ENCODE assay signal across 8 cellular contexts in the genomic region with DNA sequence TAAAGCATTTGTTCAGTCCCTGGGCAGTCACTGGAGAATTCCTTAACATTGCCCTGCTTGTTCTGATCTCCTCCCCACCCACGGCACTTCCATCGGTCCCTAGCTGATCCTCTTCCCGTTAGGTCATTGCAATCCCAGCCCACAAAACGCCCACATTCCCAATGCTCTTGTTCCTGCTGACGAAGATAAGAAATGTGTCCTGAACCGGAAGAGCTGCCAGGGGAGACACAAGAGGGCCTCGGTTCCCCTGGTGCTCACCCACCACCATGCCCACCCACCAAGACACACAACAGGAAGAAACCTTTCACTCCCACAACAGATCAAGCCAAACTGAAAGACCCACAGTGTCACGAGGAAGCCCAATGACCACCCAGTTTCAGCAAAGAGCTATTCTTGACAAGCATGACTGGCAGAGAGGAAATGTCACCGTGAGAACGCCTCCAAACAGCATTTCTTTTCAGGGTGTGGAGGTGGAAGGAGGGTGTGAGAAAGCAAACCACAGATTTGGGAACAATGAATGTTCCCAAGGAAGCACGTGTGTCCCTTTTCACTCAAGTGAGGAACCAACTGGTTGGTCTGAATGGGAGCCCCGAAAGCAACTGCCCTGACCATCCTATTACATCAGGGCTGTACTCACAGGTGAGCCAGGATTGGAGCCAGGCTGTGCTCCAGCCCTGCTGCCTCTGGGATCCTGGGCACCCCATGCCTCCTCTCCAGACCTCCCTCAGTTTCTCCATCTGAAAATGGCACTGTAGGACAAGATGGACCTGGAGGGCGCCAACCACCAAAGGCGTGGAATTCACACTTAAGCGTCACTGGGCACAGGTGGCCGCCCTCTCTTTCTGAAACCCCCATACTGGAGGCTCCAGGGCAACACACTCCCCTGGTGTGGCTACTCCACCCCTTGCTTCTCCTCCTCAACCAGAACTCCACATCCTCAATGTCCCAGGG.
DNase-seq lines count a peak whose midpoint lies in the region; ATAC-seq and TF ChIP-seq lines count a peak whose summit lies in the region.

No MANE protein-coding gene starts in this region.

- H4K8ac ChIP-seq in trophoblast cell (ENCODE audit: low read depth, low read length): no peak overlapping the region

- no peak overlapping the region for H3K4ac ChIP-seq in trophoblast cell (ENCODE audit: low read depth, low read length)

- TF ChIP-seq CTCF in activated CD8-positive, alpha-beta T cell treated with anti-CD3 and anti-CD28 coated beads for 36 hours (IDR thresholded peaks at IDR 0.05): no peak
- no peak for TF ChIP-seq CTCF in left ventricle myocardium inferior (IDR thresholded peaks at IDR 0.05; ENCODE audit: borderline replicate concordance)

- H3K27ac ChIP-seq in GM23248: peak overlapping the region; percentile 52
- peak overlapping the region; percentile 79 for H3K27ac ChIP-seq in left ventricle myocardium inferior (replicated peaks)
- H3K27ac ChIP-seq in temporal lobe (ENCODE audit: low read depth, low read length): peak overlapping the region; percentile 17
- no peak overlapping the region for H3K27ac ChIP-seq in trophoblast cell (ENCODE audit: low read depth, low read length)

- in situ Hi-C loops in Caki2 (cut with HindIII; ENCODE audit: low pct_unique_long_range_greater_than_20kb, low sequenced_read_pairs): no loop called here
- in situ Hi-C loops in GM23248 (cut with MboI): no loop called here

- peaks cover 38% of the 10 kb centered on the region for H3K36me3 Mint-ChIP-seq in activated CD8-positive, alpha-beta T cell treated with anti-CD3 and anti-CD28 coated beads for 36 hours (ENCODE audit: low read depth)

- no peak overlapping the region for H2AFZ ChIP-seq in GM23248
- no peak overlapping the region for H2AFZ ChIP-seq in trophoblast cell (ENCODE audit: insufficient read depth, low read length, poor library complexity)

- no peaks in the 10 kb centered on the region for H3K9me3 Mint-ChIP-seq in activated CD8-positive, alpha-beta T cell treated with anti-CD3 and anti-CD28 coated beads for 36 hours

- no peak overlapping the region for H4K91ac ChIP-seq in trophoblast cell (ENCODE audit: low read depth, low read length)

- H3K9me2 ChIP-seq in GM23248 (ENCODE audit: insufficient read depth): no peaks in the 10 kb centered on the region

- H2BK5ac ChIP-seq in trophoblast cell (ENCODE audit: low read depth, low read length, poor library complexity): no peak overlapping the region

- DNase-seq in Caki2 (ENCODE audit: low read depth) (peak; percentile 69), GM23248 (peak; percentile 48), left ventricle myocardium inferior (peak; percentile 53), trophoblast cell (no peak), NCI-H146 treated with DMSO at 0.1 percent for 48 hours (lab: John Stamatoyannopoulos, UW; ENCODE audit: unreplicated experiment) (no peak), SHP77 (lab: John Stamatoyannopoulos, UW) (no peak)
- DNase-seq in activated CD8-positive, alpha-beta T cell treated with anti-CD3 and anti-CD28 coated beads for 36 hours: no peak

- H4K20me1 ChIP-seq in GM23248 (ENCODE audit: insufficient read depth): no peaks in the 10 kb centered on the region

- no peaks in the 10 kb centered on the region for H3K9me3 ChIP-seq in GM23248 (ENCODE audit: low read depth)
- no peaks in the 10 kb centered on the region for H3K9me3 ChIP-seq in left ventricle myocardium inferior (replicated peaks)
- no peaks in the 10 kb centered on the region for H3K9me3 ChIP-seq in trophoblast cell (ENCODE audit: insufficient read depth, low read depth, low read length)

- no peak overlapping the region for H3K4me3 Mint-ChIP-seq in activated CD8-positive, alpha-beta T cell treated with anti-CD3 and anti-CD28 coated beads for 36 hours

- H2AK5ac ChIP-seq in trophoblast cell (ENCODE audit: low read length): no peak overlapping the region

- H3K4me1 ChIP-seq in GM23248 (ENCODE audit: insufficient read depth) (peaks cover 27% of the 10 kb centered on the region), left ventricle myocardium inferior (peaks cover 65% of the 10 kb centered on the region), trophoblast cell (ENCODE audit: control insufficient read depth in 1 of 2, insufficient read depth in 2 of 2, low read length in 2 of 2) (peaks cover 0 to 2% of the 10 kb centered on the region in 2 experiments)

- peaks cover 93% of the 10 kb centered on the region for H3K79me2 ChIP-seq in GM23248 (ENCODE audit: insufficient read depth)
- H3K79me2 ChIP-seq in trophoblast cell (ENCODE audit: control insufficient read depth, insufficient read depth, low read length, poor library complexity): peaks cover 2% of the 10 kb centered on the region

- H3K27me3 ChIP-seq in GM23248 (replicated peaks; ENCODE audit: insufficient read depth): no peaks in the 10 kb centered on the region
- H3K27me3 ChIP-seq in left ventricle myocardium inferior (ENCODE audit: low read depth): no peaks in the 10 kb centered on the region
- no peaks in the 10 kb centered on the region for H3K27me3 ChIP-seq in trophoblast cell (ENCODE audit: insufficient read depth, low read length)

- peaks cover 26% of the 10 kb centered on the region for H3F3A ChIP-seq in GM23248 (ENCODE audit: insufficient read depth)

- no peak overlapping the region for H3K18ac ChIP-seq in trophoblast cell (ENCODE audit: low read length)

- no peak overlapping the region for H3K23ac ChIP-seq in trophoblast cell (ENCODE audit: low read length)

- H4K12ac ChIP-seq in trophoblast cell (ENCODE audit: low read depth, low read length): no peak overlapping the region

- H3K4me2 ChIP-seq in GM23248 (ENCODE audit: unreplicated experiment): no peak overlapping the region
- no peak overlapping the region for H3K4me2 ChIP-seq in trophoblast cell (ENCODE audit: low read length)

- no peaks in the 10 kb centered on the region for H3K27me3 Mint-ChIP-seq in activated CD8-positive, alpha-beta T cell treated with anti-CD3 and anti-CD28 coated beads for 36 hours

- H3K14ac ChIP-seq in trophoblast cell (ENCODE audit: low read length): no peak overlapping the region

- peaks cover 31% of the 10 kb centered on the region for H3K4me1 Mint-ChIP-seq in activated CD8-positive, alpha-beta T cell treated with anti-CD3 and anti-CD28 coated beads for 36 hours (ENCODE audit: low read depth)

- H3K4me3 ChIP-seq in GM23248 (no peak overlapping the region), left ventricle myocardium inferior (peak overlapping the region; percentile 10), trophoblast cell (ENCODE audit: low read depth, low read length) (no peak overlapping the region)

- no peak for ATAC-seq in activated CD8-positive, alpha-beta T cell treated with anti-CD3 and anti-CD28 coated beads for 36 hours

- intact Hi-C loops in activated CD8-positive, alpha-beta T cell treated with anti-CD3 and anti-CD28 coated beads for 36 hours (cut with micrococcal nuclease): no loop called here
- intact Hi-C loops in left ventricle myocardium inferior (cut with micrococcal nuclease): no loop called here

- H3K79me1 ChIP-seq in trophoblast cell (ENCODE audit: low read length): no peaks in the 10 kb centered on the region

- POLR2A ChIA-PET in activated CD8-positive, alpha-beta T cell treated with anti-CD3 and anti-CD28 coated beads for 36 hours (lab: Charles Lee): no interaction called here

- H3K9ac ChIP-seq in GM23248 (0 out of 2 replicates have a peak overlapping the region, but pooled peaks have one; percentile 9), trophoblast cell (ENCODE audit: low read length) (no peak overlapping the region)

- no peak overlapping the region for H2BK120ac ChIP-seq in trophoblast cell (ENCODE audit: insufficient read depth, low read length, poor library complexity)

- peaks cover 7% of the 10 kb centered on the region; the same call in 1 of the 2 replicates for H3K36me3 ChIP-seq in GM23248 (ENCODE audit: low read depth)
- peaks cover 31% of the 10 kb centered on the region for H3K36me3 ChIP-seq in left ventricle myocardium inferior
- H3K36me3 ChIP-seq in trophoblast cell (ENCODE audit: control insufficient read depth in 1 of 2, insufficient read depth in 2 of 2, low read length in 2 of 2): peaks cover 45 to 48% of the 10 kb centered on the region in 2 experiments

- peak overlapping the region; percentile 50 for H3K27ac Mint-ChIP-seq in activated CD8-positive, alpha-beta T cell treated with anti-CD3 and anti-CD28 coated beads for 36 hours

- H2BK12ac ChIP-seq in trophoblast cell (ENCODE audit: low read length): no peak overlapping the region

- CTCF ChIA-PET in activated CD8-positive, alpha-beta T cell treated with anti-CD3 and anti-CD28 coated beads for 36 hours (lab: Charles Lee): interaction anchor here (0.8 to 1.5 kb wide), 3 partner anchors 13 to 125 kb away, joined by 3 to 7 read pairs (median 5); no protein-coding TSS in a partner anchor

- 69 to 72% methylated on average over 16 of the region's 16 CpGs for WGBS in GM23248 (ENCODE audit: low coverage in 1 of 2, low lambda C conversion rate in 2 of 2, missing lambda C conversion rate in 2 of 2), 2 experiments
- WGBS in trophoblast cell (ENCODE audit: extremely low coverage, insufficient coverage, insufficient read length): no CpG with 5 or more reads among the region's 16 CpGs

Comparison
In these comparisons a context has a peak if more than half of its experiments do, and no peak if none do; other contexts are left out.
1. DNase-seq: peak in Caki2 (single experiment), GM23248 (single experiment) and left ventricle myocardium inferior (single experiment); none in activated CD8-positive, alpha-beta T cell treated with anti-CD3 and anti-CD28 coated beads for 36 hours (single experiment), trophoblast cell (0 of 2), NCI-H146 treated with DMSO at 0.1 percent for 48 hours (single experiment) and SHP77 (0 of 2).